In the genomic region with DNA sequence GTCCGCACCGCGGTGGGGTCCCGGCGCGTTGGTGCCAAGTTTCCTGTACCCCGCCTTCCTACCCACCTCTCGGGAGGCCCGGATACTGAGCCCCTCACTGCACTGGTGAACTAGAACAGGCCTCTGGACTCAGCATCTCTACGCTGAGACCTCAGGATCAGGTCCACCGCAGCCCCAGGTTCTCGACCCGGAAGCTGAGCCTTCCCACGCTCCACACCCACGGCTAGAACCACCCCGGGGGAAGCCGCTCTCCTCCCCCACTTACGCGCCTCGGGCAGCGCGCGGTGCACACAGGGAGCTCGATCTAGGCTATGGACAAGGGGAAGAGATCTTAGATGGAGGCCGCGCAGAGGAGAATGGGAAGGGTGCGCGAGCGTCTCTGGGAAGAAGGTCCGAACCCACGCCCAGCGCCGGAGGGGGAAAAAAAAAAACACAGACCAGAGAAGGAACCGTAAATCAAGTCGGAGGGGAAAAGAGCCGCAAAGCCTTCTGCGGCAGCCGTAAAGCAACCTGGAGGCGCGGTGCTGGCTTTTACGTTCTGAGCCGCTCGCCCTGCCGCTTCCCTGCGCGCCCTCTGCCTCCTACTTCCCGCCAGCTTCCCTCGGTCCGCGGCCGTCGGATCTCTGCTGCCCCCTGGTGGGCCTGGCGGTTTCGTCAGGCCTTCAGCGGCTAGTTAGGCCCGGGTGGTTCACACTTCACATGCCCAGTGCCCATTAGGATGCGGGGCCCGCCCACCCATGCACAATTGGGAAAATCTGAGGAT, we compare ENCODE assay signal across 8 cellular contexts. TPM values are rescaled to one million over a fixed set of nuclear protein-coding genes. Genes with fewer than 3 reads are reported as not detected.
DNase-seq lines count a peak whose midpoint lies in the region; ATAC-seq and TF ChIP-seq lines count a peak whose summit lies in the region.

A gene (minus strand): TSS at position 358 of the 763 bp plus-strand sequence. CDS start 16,636 bp downstream, outside the sequence.

- H4K20me1 ChIP-seq in OCI-LY7 (ENCODE audit: insufficient read depth, low read length) = no peaks in the 10 kb centered on the region

- H3K9me2 ChIP-seq in OCI-LY7 (ENCODE audit: insufficient read depth, low read length) = no peaks in the 10 kb centered on the region

- BruUV-seq in OCI-LY7 (replicated peaks; lab: Mats Ljungman, UMichigan) = no TSS peak

- H3K4me1 ChIP-seq in OCI-LY7 (ENCODE audit: insufficient read depth, low read length, poor library complexity, severe bottlenecking) = peaks cover 21% of the 10 kb centered on the region
- peaks cover 17% of the 10 kb centered on the region for H3K4me1 ChIP-seq in mononuclear cell (ENCODE audit: insufficient read depth, low read length)

- H3K4me2 ChIP-seq in OCI-LY7 (ENCODE audit: low read length) = peak within 1 kb of the TSS; percentile 75

- peak within 1 kb of the TSS; percentile 84 for H3K27ac ChIP-seq in OCI-LY7 (ENCODE audit: low read depth, low read length, poor library complexity, severe bottlenecking)

- peak within 1 kb of the TSS; percentile 89 for H2AFZ ChIP-seq in OCI-LY7 (ENCODE audit: low read length)

- CTCF ChIA-PET in OCI-LY7 (lab: Charles Lee; ENCODE audit: unreplicated experiment) = interaction anchor here (0.6 to 1.3 kb wide), 6 partner anchors 18 to 379 kb away, joined by 3 to 5 read pairs (median 4); no protein-coding TSS in a partner anchor

- DNase-seq in DMS 273 (lab: John Stamatoyannopoulos, UW; ENCODE audit: unreplicated experiment) (peak; percentile 97), HuH-7.5 (ENCODE audit: low spot score) (peak; percentile 81), OCI-LY7 (ENCODE audit: low spot score) (peak; percentile 99), activated T-cell treated with anti-CD3 and anti-CD28 coated beads for 24 hours (ENCODE audit: low read depth) (peak; percentile 96), epidermal melanocyte (ENCODE audit: insufficient read length, low spot score) (peak; percentile 64)
- peak; percentile 95 for DNase-seq in stimulated activated CD8-positive, alpha-beta memory T cell treated with anti-CD3 and anti-CD28 coated beads, Interleukin-4, amount 100 ng/mL, for 24 hours (ENCODE audit: low read depth)

- H3K27me3 ChIP-seq in mononuclear cell (ENCODE audit: insufficient read depth, low read length) = no peaks in the 10 kb centered on the region

- peak; percentile 81 for ATAC-seq in GM21515 (IDR thresholded peaks at IDR 0.05; ENCODE audit: unreplicated experiment)

- peak within 1 kb of the TSS; percentile 75 for H3K4me3 ChIP-seq in OCI-LY7 (ENCODE audit: low read depth, low read length, poor library complexity, severe bottlenecking)
- H3K4me3 ChIP-seq in mononuclear cell (ENCODE audit: low read length) = peak within 1 kb of the TSS; percentile 90

- intact Hi-C loops in OCI-LY7 (cut with micrococcal nuclease; ENCODE audit: unreplicated experiment) = loop anchor here (1.0 to 5.0 kb wide), 8 partner anchors 41 to 643 kb away; a partner anchor contains a TSS

- H3K9me3 ChIP-seq in OCI-LY7 (ENCODE audit: low read length) (no peaks in the 10 kb centered on the region), mononuclear cell (ENCODE audit: low read depth, low read length) (no peaks in the 10 kb centered on the region)

- peaks cover 5% of the 10 kb centered on the region; the same call in 1 of the 2 replicates for H3K36me3 ChIP-seq in OCI-LY7 (ENCODE audit: insufficient read depth, low read length)

- POLR2A ChIA-PET in OCI-LY7 (lab: Charles Lee) = interaction anchor here (0.7 to 1.4 kb wide), 10 partner anchors 10 to 634 kb away, joined by 3 to 4 read pairs (median 3); no protein-coding TSS in a partner anchor

- peak; percentile 90 for TF ChIP-seq CTCF in OCI-LY7 (conservative IDR thresholded peaks at IDR 0.05; ENCODE audit: low read length)

- peaks cover 37% of the 10 kb centered on the region for H3K79me2 ChIP-seq in OCI-LY7 (ENCODE audit: insufficient read depth, low read depth, low read length)

RNA-seq across cellular contexts. Expression of the gene that starts here (rescaled TPM):
- total RNA-seq in OCI-LY7 (2014; rRNA removed; shearing (Covaris generic)) = 30.8 and 31.8 TPM in 2 replicates
- total RNA-seq in OCI-LY7 (2022) (20.7 and 30.3 TPM in 2 replicates), mononuclear cell (3.3 TPM)

Comparison
In these comparisons a context has a peak if more than half of its experiments do, and no peak if none do; other contexts are left out.
1. Peak in every context shown above with its lines: DNase-seq, ATAC-seq, H3K4me3 ChIP-seq and H3K27ac ChIP-seq.